8 cellular contexts compared by ENCODE assay signal in the genomic region with DNA sequence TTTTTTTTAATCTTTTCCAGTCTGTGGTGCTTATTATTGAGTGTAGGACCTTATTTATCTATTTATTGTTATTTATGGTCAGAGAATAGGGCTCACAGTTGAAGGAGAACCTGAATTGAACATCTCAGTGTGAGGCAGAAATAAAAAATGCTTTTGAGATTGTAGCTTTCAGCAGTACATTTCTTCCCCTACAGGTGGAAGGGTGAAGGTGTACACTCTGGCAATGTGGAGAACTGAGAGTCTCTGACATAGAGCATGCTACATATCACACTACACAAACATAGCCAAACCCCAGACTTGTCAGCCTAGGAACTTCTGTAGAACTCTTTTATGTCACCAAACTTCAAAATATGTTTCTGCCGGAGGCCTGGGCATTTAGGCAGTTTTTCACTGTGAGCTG.
A peak's percentile ranks its signal among the peaks of the same experiment; 100 is the strongest.
DNase-seq lines count a peak whose midpoint lies in the region; ATAC-seq and TF ChIP-seq lines count a peak whose summit lies in the region.

No MANE protein-coding gene starts in this region.

- H3K27me3 ChIP-seq in left ventricle myocardium inferior (ENCODE audit: low read depth): no peaks in the 10 kb centered on the region

- H3K4me1 Mint-ChIP-seq in activated CD4-positive, alpha-beta T cell treated with anti-CD3 and anti-CD28 coated beads, Interleukin-2, amount 10 ng/mL, durations not matched to agents 7 days and 5 days: peaks cover 41% of the 10 kb centered on the region

- no peaks in the 10 kb centered on the region for H3K9me3 Mint-ChIP-seq in activated CD4-positive, alpha-beta T cell treated with anti-CD3 and anti-CD28 coated beads, Interleukin-2, amount 10 ng/mL, durations not matched to agents 7 days and 5 days

- H3K27ac ChIP-seq in left ventricle myocardium inferior (replicated peaks): no peak overlapping the region

- POLR2A ChIA-PET in activated CD4-positive, alpha-beta T cell treated with anti-CD3 and anti-CD28 coated beads, Interleukin-2, amount 10 ng/mL, durations not matched to agents 7 days and 5 days (lab: Charles Lee): no interaction called here

- no peak overlapping the region for H3K27ac Mint-ChIP-seq in activated CD4-positive, alpha-beta T cell treated with anti-CD3 and anti-CD28 coated beads, Interleukin-2, amount 10 ng/mL, durations not matched to agents 7 days and 5 days

- intact Hi-C loops in left ventricle myocardium inferior (cut with micrococcal nuclease): loop anchor here (10.0 kb wide), 2 partner anchors 136 to 536 kb away; a partner anchor contains a TSS

- no peaks in the 10 kb centered on the region for H3K27me3 Mint-ChIP-seq in activated CD4-positive, alpha-beta T cell treated with anti-CD3 and anti-CD28 coated beads, Interleukin-2, amount 10 ng/mL, durations not matched to agents 7 days and 5 days

- ATAC-seq in HG02870 (IDR thresholded peaks at IDR 0.05; ENCODE audit: unreplicated experiment): peak; percentile 67

- H3K36me3 Mint-ChIP-seq in activated CD4-positive, alpha-beta T cell treated with anti-CD3 and anti-CD28 coated beads, Interleukin-2, amount 10 ng/mL, durations not matched to agents 7 days and 5 days (ENCODE audit: low read depth): peaks cover 19% of the 10 kb centered on the region

- H3K9me3 ChIP-seq in left ventricle myocardium inferior (replicated peaks): no peaks in the 10 kb centered on the region

- H3K4me3 Mint-ChIP-seq in activated CD4-positive, alpha-beta T cell treated with anti-CD3 and anti-CD28 coated beads, Interleukin-2, amount 10 ng/mL, durations not matched to agents 7 days and 5 days: no peak overlapping the region

- CTCF ChIA-PET in activated CD4-positive, alpha-beta T cell treated with anti-CD3 and anti-CD28 coated beads, Interleukin-2, amount 10 ng/mL, durations not matched to agents 7 days and 5 days (lab: Charles Lee): interaction anchor here (1.2 to 3.1 kb wide), 2 partner anchors 9 to 22 kb away, joined by 4 to 15 read pairs; no protein-coding TSS in a partner anchor

- TF ChIP-seq CTCF in left ventricle myocardium inferior (IDR thresholded peaks at IDR 0.05; ENCODE audit: borderline replicate concordance): no peak

- peaks cover 7% of the 10 kb centered on the region for H3K4me1 ChIP-seq in left ventricle myocardium inferior

- DNase-seq in activated CD4-positive, alpha-beta T cell treated with anti-CD3 and anti-CD28 coated beads, Interleukin-2, amount 10 ng/mL, durations not matched to agents 7 days and 5 days: peak; percentile 29
- DNase-seq in activated CD4-positive, alpha-beta T cell treated with anti-CD3 and anti-CD28 coated beads, Interleukin-2, amount 50 U/mL, for 1 hour: no peak
- DNase-seq in SW480 (ENCODE audit: low spot score) (peak; percentile 1), renal cortical epithelial cell (ENCODE audit: low read depth) (peak; percentile 25), NCI-H1930 (lab: John Stamatoyannopoulos, UW) (no peak), NCI-H1436 treated with DMSO at 0.1 percent for 48 hours (lab: John Stamatoyannopoulos, UW) (no peak), left ventricle myocardium inferior (no peak)

- H3K4me3 ChIP-seq in left ventricle myocardium inferior: no peak overlapping the region

- no peaks in the 10 kb centered on the region for H3K36me3 ChIP-seq in left ventricle myocardium inferior

Comparison
In these comparisons a context has a peak if more than half of its experiments do, and no peak if none do; other contexts are left out.
1. DNase-seq: peak in activated CD4-positive, alpha-beta T cell treated with anti-CD3 and anti-CD28 coated beads, Interleukin-2, amount 10 ng/mL, durations not matched to agents 7 days and 5 days (single experiment), SW480 (single experiment) and renal cortical epithelial cell (single experiment); none in activated CD4-positive, alpha-beta T cell treated with anti-CD3 and anti-CD28 coated beads, Interleukin-2, amount 50 U/mL, for 1 hour (single experiment), NCI-H1930 (0 of 2), NCI-H1436 treated with DMSO at 0.1 percent for 48 hours (single experiment) and left ventricle myocardium inferior (single experiment).